Comparison of ENCODE assay signal across 9 cellular contexts in genomic region chr11:74169736-74170458, GRCh38. TPM values are rescaled to one million over a fixed set of nuclear protein-coding genes. Genes with fewer than 3 reads are reported as not detected.
DNase-seq lines count a peak whose midpoint lies in the region; ATAC-seq and TF ChIP-seq lines count a peak whose summit lies in the region.
"Had no signal": no experiment of that assay in that cellular context is flagged by ENCODE, and none has a peak within 500 bp of the region (broad histone marks: within the 10 kb centered on the region; RNA-seq: fewer than 3 reads in every experiment).

No MANE protein-coding gene starts in this region.

- TF ChIP-seq POLR2A in tibial nerve (IDR thresholded peaks at IDR 0.05) = no peak

- H3K27ac ChIP-seq in WERI-Rb-1 = peak overlapping the region; percentile 79
- peak overlapping the region; percentile 80 to 95 (median 88) for H3K27ac ChIP-seq in tibial nerve

- no peak for ATAC-seq in activated CD8-positive, alpha-beta memory T cell treated with anti-CD3 and anti-CD28 coated beads, Interleukin-2, amount 10 ng/mL, durations not matched to agents 7 days and 5 days
- ATAC-seq in HG02610 (IDR thresholded peaks at IDR 0.05; ENCODE audit: unreplicated experiment) = no peak
- ATAC-seq in HG02840 (IDR thresholded peaks at IDR 0.05; ENCODE audit: low FRiP score, unreplicated experiment) = no peak

- DNase-seq in activated CD8-positive, alpha-beta memory T cell treated with anti-CD3 and anti-CD28 coated beads, Interleukin-2, amount 10 ng/mL, durations not matched to agents 7 days and 5 days = peak; percentile 41
- DNase-seq in activated CD8-positive, alpha-beta memory T cell treated with anti-CD3 and anti-CD28 coated beads, Interleukin-2, amount 50 U/mL, for 48 hours = no peak
- DNase-seq in WERI-Rb-1 (no peak), kidney tubule cell (ENCODE audit: low spot score) (peak; percentile 2), tibial nerve (ENCODE audit: low spot score in 2 of 2) (no peak), T-helper 9 cell (no peak)
- DNase-seq: activated CD8-positive, alpha-beta memory T cell treated with anti-CD3 and anti-CD28 coated beads, Interleukin-2, amount 50 U/mL, for 4 hours had no signal

- peaks cover 0 to 45% (median 26%) of the 10 kb centered on the region in 4 donors for H3K4me1 ChIP-seq in tibial nerve

- 6 to 10% methylated on average over 9 of the region's 9 CpGs for WGBS in tibial nerve, 2 donors

- H3K9me3 ChIP-seq in WERI-Rb-1 (ENCODE audit: severe bottlenecking) = no peaks in the 10 kb centered on the region
- no peaks in the 10 kb centered on the region for H3K9me3 ChIP-seq in tibial nerve

- no peak overlapping the region for H3K4me3 Mint-ChIP-seq in activated CD8-positive, alpha-beta memory T cell treated with anti-CD3 and anti-CD28 coated beads, Interleukin-2, amount 10 ng/mL, durations not matched to agents 7 days and 5 days

- no peaks in the 10 kb centered on the region for H3K27me3 Mint-ChIP-seq in activated CD8-positive, alpha-beta memory T cell treated with anti-CD3 and anti-CD28 coated beads, Interleukin-2, amount 10 ng/mL, durations not matched to agents 7 days and 5 days

- H3K36me3 ChIP-seq in WERI-Rb-1 (peaks cover 55% of the 10 kb centered on the region), tibial nerve (peaks cover 0 to 40% (median 0%) of the 10 kb centered on the region in 3 donors)

- peaks cover 17% of the 10 kb centered on the region for H3K4me1 Mint-ChIP-seq in activated CD8-positive, alpha-beta memory T cell treated with anti-CD3 and anti-CD28 coated beads, Interleukin-2, amount 10 ng/mL, durations not matched to agents 7 days and 5 days

- no peak overlapping the region for H3K27ac Mint-ChIP-seq in activated CD8-positive, alpha-beta memory T cell treated with anti-CD3 and anti-CD28 coated beads, Interleukin-2, amount 10 ng/mL, durations not matched to agents 7 days and 5 days

- H3K9me3 Mint-ChIP-seq in activated CD8-positive, alpha-beta memory T cell treated with anti-CD3 and anti-CD28 coated beads, Interleukin-2, amount 10 ng/mL, durations not matched to agents 7 days and 5 days (ENCODE audit: low read depth) = no peaks in the 10 kb centered on the region

- peak overlapping the region; percentile 80 for H3K4me3 ChIP-seq in WERI-Rb-1 (ENCODE audit: low read depth, low read length)
- peak overlapping the region; percentile 51 to 84 (median 70) for H3K4me3 ChIP-seq in tibial nerve

- CTCF ChIA-PET in activated CD8-positive, alpha-beta memory T cell treated with anti-CD3 and anti-CD28 coated beads, Interleukin-2, amount 10 ng/mL, durations not matched to agents 7 days and 5 days (lab: Charles Lee) = interaction anchor here (0.6 to 1.9 kb wide), 6 partner anchors 8 to 205 kb away, joined by 3 to 9 read pairs (median 5); no protein-coding TSS in a partner anchor

- no peak for TF ChIP-seq EP300 in tibial nerve (IDR thresholded peaks at IDR 0.05)

- H3K36me3 Mint-ChIP-seq in activated CD8-positive, alpha-beta memory T cell treated with anti-CD3 and anti-CD28 coated beads, Interleukin-2, amount 10 ng/mL, durations not matched to agents 7 days and 5 days = peaks cover 30% of the 10 kb centered on the region

- H3K27me3 ChIP-seq in WERI-Rb-1 (ENCODE audit: insufficient read depth, low read depth, severe bottlenecking) = no peaks in the 10 kb centered on the region
- H3K27me3 ChIP-seq in tibial nerve = no peaks in the 10 kb centered on the region

- TF ChIP-seq CTCF in WERI-Rb-1 (IDR thresholded peaks at IDR 0.05; ENCODE audit: low read depth, low read length) = no peak
- TF ChIP-seq CTCF in tibial nerve (IDR thresholded peaks at IDR 0.05) = no peak

RNA-seq across cellular contexts. Expression of gene C2CD3, which starts 0.9 kb away (rescaled TPM):
- 10 to 100 TPM; 40.2 to 47.1 TPM for total RNA-seq in activated CD8-positive, alpha-beta memory T cell treated with anti-CD3 and anti-CD28 coated beads, Interleukin-2, amount 10 ng/mL, durations not matched to agents 7 days and 5 days
- 10 to 100 TPM; 28.2 to 46.9 (median 35.1) TPM for total RNA-seq in tibial nerve

RNA-seq across cellular contexts. Expression of gene PPME1, which starts 1.2 kb away (rescaled TPM):
- 10 to 100 TPM; 28.5 to 30.9 TPM for total RNA-seq in activated CD8-positive, alpha-beta memory T cell treated with anti-CD3 and anti-CD28 coated beads, Interleukin-2, amount 10 ng/mL, durations not matched to agents 7 days and 5 days
- total RNA-seq in tibial nerve = 10 to 100 TPM; 17.8 to 35.6 (median 26.5) TPM

Comparison
In these comparisons a context has a peak if more than half of its experiments do, and no peak if none do; other contexts are left out.
1. DNase-seq: peak in activated CD8-positive, alpha-beta memory T cell treated with anti-CD3 and anti-CD28 coated beads, Interleukin-2, amount 10 ng/mL, durations not matched to agents 7 days and 5 days (single experiment) and kidney tubule cell (single experiment); none in activated CD8-positive, alpha-beta memory T cell treated with anti-CD3 and anti-CD28 coated beads, Interleukin-2, amount 50 U/mL, for 48 hours (single experiment), WERI-Rb-1 (single experiment), tibial nerve (0 of 2) and T-helper 9 cell (single experiment).